In genomic region chr11:10906521-10906920, GRCh38 we compare ENCODE assay signal across 14 cellular contexts. TPM values are rescaled to one million over a fixed set of nuclear protein-coding genes. Genes with fewer than 3 reads are reported as not detected.
DNase-seq lines count a peak whose midpoint lies in the region; ATAC-seq and TF ChIP-seq lines count a peak whose summit lies in the region.
"Had no signal": no experiment of that assay in that cellular context is flagged by ENCODE, and none has a peak within 500 bp of the region (broad histone marks: within the 10 kb centered on the region; RNA-seq: fewer than 3 reads in every experiment).

No MANE protein-coding gene starts in this region.

- H3K4me2 ChIP-seq in osteoblast (ENCODE audit: insufficient read depth, low read length), result peak overlapping the region; percentile 45

- TF ChIP-seq CTCF in epithelial cell of esophagus (IDR thresholded peaks at IDR 0.05; ENCODE audit: insufficient read depth, low read depth, low read length, missing control alignments), result peak; percentile 26
- peak; percentile 31 for TF ChIP-seq CTCF in osteoblast (IDR thresholded peaks at IDR 0.05; ENCODE audit: extremely low read depth, low read depth, low read length)
- peak in 1 of 3 experiments; percentile 20 for TF ChIP-seq CTCF in ascending aorta (IDR thresholded peaks at IDR 0.05)

- intact Hi-C loops in ascending aorta (cut with DNase I), result loop anchor here (10.0 kb wide), 1 partner anchor 102 kb away; the partner anchor contains the start of gene EIF4G2

- H4K20me1 ChIP-seq in osteoblast (ENCODE audit: insufficient read depth, low read length), result no peaks in the 10 kb centered on the region

- DNase-seq in GM04503 (ENCODE audit: low read depth) (peak; percentile 67), NCI-H82 treated with DMSO at 0.1 percent for 48 hours (lab: John Stamatoyannopoulos, UW; ENCODE audit: unreplicated experiment) (peak; percentile 11), epithelial cell of esophagus (ENCODE audit: low read depth) (no peak), osteoblast (ENCODE audit: insufficient read length, low spot score, missing footprints) (peak; percentile 55), ascending aorta (ENCODE audit: low spot score in 2 of 2) (no peak), HPDE6-E6E7 (ENCODE audit: extremely low spot score) (no peak), MV-4-11 (lab: John Stamatoyannopoulos, UW) (no peak)
- DNase-seq: activated CD4-positive, alpha-beta T cell treated with anti-CD3 and anti-CD28 coated beads, Interleukin-2, amount 10 ng/mL, durations not matched to agents 7 days and 5 days; esophagus squamous epithelium; mammary epithelial cell; NCI-H1092; sigmoid colon had no signal

- H3K4me3 ChIP-seq in epithelial cell of esophagus (ENCODE audit: low read length) (no peak overlapping the region), osteoblast (ENCODE audit: insufficient read depth, low read length) (peak overlapping the region; percentile 9), ascending aorta (no peak overlapping the region)
- H3K4me3 ChIP-seq: esophagus squamous epithelium, sigmoid colon had no signal

- H3K9me3 ChIP-seq in osteoblast (ENCODE audit: low read depth, low read length) (no peaks in the 10 kb centered on the region), ascending aorta (no peaks in the 10 kb centered on the region)
- H3K9me3 ChIP-seq: esophagus squamous epithelium, sigmoid colon had no signal

- ATAC-seq in HG03196 (IDR thresholded peaks at IDR 0.05; ENCODE audit: unreplicated experiment), result no peak

- no peaks in the 10 kb centered on the region for H3K79me2 ChIP-seq in osteoblast (ENCODE audit: insufficient read depth, low read length)

- H3K27me3 ChIP-seq in osteoblast (ENCODE audit: insufficient read depth, low read length) (no peaks in the 10 kb centered on the region), ascending aorta (no peaks in the 10 kb centered on the region)
- H3K27me3 ChIP-seq: esophagus squamous epithelium, sigmoid colon had no signal

- H3K4me1 ChIP-seq in osteoblast (ENCODE audit: insufficient read depth, low read length), result peaks cover 41% of the 10 kb centered on the region
- peaks cover 0 to under 1% of the 10 kb centered on the region in 2 donors for H3K4me1 ChIP-seq in ascending aorta

- H3K36me3 ChIP-seq in osteoblast (ENCODE audit: insufficient read depth, low read length) (no peaks in the 10 kb centered on the region), ascending aorta (no peaks in the 10 kb centered on the region)
- H3K36me3 ChIP-seq: esophagus squamous epithelium, sigmoid colon had no signal

- peak overlapping the region; percentile 28 for H2AFZ ChIP-seq in osteoblast (ENCODE audit: low read length)

- H3K27ac ChIP-seq in osteoblast (ENCODE audit: low read depth, low read length) (peak overlapping the region; percentile 76), ascending aorta (no peak overlapping the region)
- H3K27ac ChIP-seq: esophagus squamous epithelium, RWPE1, sigmoid colon had no signal

RNA-seq across cellular contexts. Expression of gene ZBED5, which starts 48.7 kb away (rescaled TPM):
- 29.7 and 32.7 TPM in 2 replicates for total RNA-seq in osteoblast
- 7.8 TPM for total RNA-seq in ascending aorta

Comparison
In these comparisons a context has a peak if more than half of its experiments do, and no peak if none do; other contexts are left out.
1. DNase-seq: peak in GM04503 (single experiment), NCI-H82 treated with DMSO at 0.1 percent for 48 hours (single experiment) and osteoblast (single experiment); none in epithelial cell of esophagus (single experiment), ascending aorta (0 of 2), HPDE6-E6E7 (single experiment) and MV-4-11 (single experiment).